11 cellular contexts compared by ENCODE assay signal in the genomic region with DNA sequence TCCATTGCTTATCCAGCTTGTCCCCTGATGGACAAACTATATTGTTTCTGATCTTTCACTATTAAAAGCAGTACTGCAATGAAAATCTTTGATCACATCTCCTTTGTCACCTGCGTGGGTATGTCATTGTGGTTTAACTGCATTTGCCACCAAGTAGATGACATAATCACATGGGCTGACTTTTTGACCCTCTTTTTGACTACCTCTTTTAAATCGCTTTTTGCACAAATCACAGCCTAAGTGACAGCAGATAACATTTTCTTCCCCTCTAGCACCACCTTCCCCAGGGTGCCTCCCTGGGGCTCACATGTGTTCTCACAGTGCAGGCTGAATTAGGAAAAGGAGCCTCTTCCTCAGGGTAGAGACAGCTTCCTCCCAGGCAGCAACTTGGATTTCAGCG.
A peak's percentile ranks its signal among the peaks of the same experiment; 100 is the strongest.
DNase-seq lines count a peak whose midpoint lies in the region; ATAC-seq lines count a peak whose summit lies in the region.
"Had no signal": no experiment of that assay in that cellular context is flagged by ENCODE, and none has a peak within 500 bp of the region (broad histone marks: within the 10 kb centered on the region; RNA-seq: fewer than 3 reads in every experiment).

No MANE protein-coding gene starts in this region.

- H3K4me1 Mint-ChIP-seq in stimulated activated effector memory CD8-positive, alpha-beta T cell treated with anti-CD3 and anti-CD28 coated beads, Interleukin-12 subunit alpha, Interleukin-12 subunit beta, amount 100 ng/mL, for 72 hours = peaks cover 6% of the 10 kb centered on the region

- peak overlapping the region; percentile 49 for H3K4me3 ChIP-seq in neuron (ENCODE audit: low read length)

- no peaks in the 10 kb centered on the region for H3K36me3 Mint-ChIP-seq in stimulated activated effector memory CD8-positive, alpha-beta T cell treated with anti-CD3 and anti-CD28 coated beads, Interleukin-12 subunit alpha, Interleukin-12 subunit beta, amount 100 ng/mL, for 72 hours

- H3K9me3 Mint-ChIP-seq in stimulated activated effector memory CD8-positive, alpha-beta T cell treated with anti-CD3 and anti-CD28 coated beads, Interleukin-12 subunit alpha, Interleukin-12 subunit beta, amount 100 ng/mL, for 72 hours = no peaks in the 10 kb centered on the region

- peaks cover 8% of the 10 kb centered on the region for H3K27me3 ChIP-seq in neuron (ENCODE audit: insufficient read depth, low read length)

- no peak for ATAC-seq in HG02884 (IDR thresholded peaks at IDR 0.05; ENCODE audit: unreplicated experiment)
- no peak for ATAC-seq in stimulated activated effector memory CD8-positive, alpha-beta T cell treated with anti-CD3 and anti-CD28 coated beads, Interleukin-12 subunit alpha, Interleukin-12 subunit beta, amount 100 ng/mL, for 72 hours

- H2AFZ ChIP-seq in neuron (ENCODE audit: low read depth, low read length) = no peak overlapping the region

- DNase-seq in NCI-H1417 (lab: John Stamatoyannopoulos, UW) = peak in 2 of 3 experiments; percentile 52 to 78
- DNase-seq in NCI-H1417 treated with DMSO at 0.1 percent for 48 hours (lab: John Stamatoyannopoulos, UW) = no peak
- DNase-seq in NCI-H2081 (lab: John Stamatoyannopoulos, UW) = peak; percentile 48 to 76
- DNase-seq in caudate nucleus (lab: John Stamatoyannopoulos, UW) = peak in 7 of 61 donors; percentile 11 to 68 (median 46)
- no peak for DNase-seq in KG1 (lab: John Stamatoyannopoulos, UW)
- DNase-seq in stimulated activated effector memory CD8-positive, alpha-beta T cell treated with anti-CD3 and anti-CD28 coated beads, Interleukin-12 subunit alpha, Interleukin-12 subunit beta, amount 100 ng/mL, for 72 hours (ENCODE audit: low spot score in 2 of 2) = no peak
- DNase-seq: activated CD4-positive, alpha-beta T cell treated with anti-CD3 and anti-CD28 coated beads, Interleukin-2, amount 50 U/mL, for 48 hours; NCI-H526 treated with DMSO at 0.1 percent for 48 hours; trophoblast cell had no signal

- H3K4me3 Mint-ChIP-seq in stimulated activated effector memory CD8-positive, alpha-beta T cell treated with anti-CD3 and anti-CD28 coated beads, Interleukin-12 subunit alpha, Interleukin-12 subunit beta, amount 100 ng/mL, for 72 hours = no peak overlapping the region

- H3K9me3 ChIP-seq in neuron (ENCODE audit: low read length) = no peaks in the 10 kb centered on the region

- peaks cover 26% of the 10 kb centered on the region for H3K4me1 ChIP-seq in neuron (ENCODE audit: insufficient read depth, low read length)

- H3K27ac Mint-ChIP-seq in stimulated activated effector memory CD8-positive, alpha-beta T cell treated with anti-CD3 and anti-CD28 coated beads, Interleukin-12 subunit alpha, Interleukin-12 subunit beta, amount 100 ng/mL, for 72 hours = no peak overlapping the region

- H3K36me3 ChIP-seq in neuron (ENCODE audit: insufficient read depth, low read length) = no peaks in the 10 kb centered on the region

- H3K27ac ChIP-seq in caudate nucleus (ENCODE audit: low read depth, low read length) = peak overlapping the region; percentile 50

Comparison
In these comparisons a context has a peak if more than half of its experiments do, and no peak if none do; other contexts are left out.
1. DNase-seq: peak in NCI-H1417 (2 of 3) and NCI-H2081 (2 of 2); none in NCI-H1417 treated with DMSO at 0.1 percent for 48 hours (single experiment), KG1 (single experiment) and stimulated activated effector memory CD8-positive, alpha-beta T cell treated with anti-CD3 and anti-CD28 coated beads, Interleukin-12 subunit alpha, Interleukin-12 subunit beta, amount 100 ng/mL, for 72 hours (0 of 2).